ENCODE assay signal across 10 cellular contexts in genomic region chr12:55842681-55843429, GRCh38. TPM values are rescaled to one million over a fixed set of nuclear protein-coding genes. Genes with fewer than 3 reads are reported as not detected.
DNase-seq lines count a peak whose midpoint lies in the region; ATAC-seq lines count a peak whose summit lies in the region.
"Had no signal": no experiment of that assay in that cellular context is flagged by ENCODE, and none has a peak within 500 bp of the region (broad histone marks: within the 10 kb centered on the region; RNA-seq: fewer than 3 reads in every experiment).

Gene MMP19 (minus strand): TSS chr12:55842936. CDS start chr12:55842830, 106 bp downstream.

- H3K36me3 ChIP-seq in mesenchymal stem cell (ENCODE audit: control insufficient read depth in 1 of 2, insufficient read depth in 2 of 2, low read depth in 1 of 2, low read length in 2 of 2) (peaks cover 24% of the 10 kb centered on the region in 2 experiments), aorta (ENCODE audit: control insufficient read depth in 1 of 2, insufficient read depth in 2 of 2, low read length in 1 of 2) (no peaks in the 10 kb centered on the region)

- peak; percentile 63 for ATAC-seq in Right ventricle myocardium inferior
- peak; percentile 70 for ATAC-seq in aorta (ENCODE audit: low FRiP score)

- H3K23ac ChIP-seq in mesenchymal stem cell (ENCODE audit: low read length in 2 of 2), result peak within 1 kb of the TSS in 1 of 2 experiments; percentile 84

- H2AFZ ChIP-seq in mesenchymal stem cell (ENCODE audit: low read depth, low read length), result peak within 1 kb of the TSS; percentile 24

- H2BK120ac ChIP-seq in mesenchymal stem cell (ENCODE audit: low read depth, low read length), result peak within 1 kb of the TSS; percentile 73

- H4K8ac ChIP-seq in mesenchymal stem cell (ENCODE audit: low read length), result peak within 1 kb of the TSS; percentile 85

- intact Hi-C loops in Right ventricle myocardium inferior (cut with DNase I), result no loop called here
- intact Hi-C loops in cardiac septum (cut with DNase I), result no loop called here
- intact Hi-C loops in aorta (cut with DNase I), result no loop called here

- H3K27ac ChIP-seq in mesenchymal stem cell (ENCODE audit: low read length, poor library complexity, severe bottlenecking) (no peak within 1 kb of the TSS), aorta (ENCODE audit: low read depth in 1 of 2, low read length in 2 of 2) (peak within 1 kb of the TSS in 1 of 2 donors; percentile 28)
- H3K27ac ChIP-seq: VCaP had no signal

- H3K27me3 ChIP-seq in mesenchymal stem cell (ENCODE audit: control insufficient read depth in 1 of 2, insufficient read depth in 1 of 2, low read length in 2 of 2), result no peaks in the 10 kb centered on the region
- H3K27me3 ChIP-seq in aorta (ENCODE audit: control insufficient read depth in 1 of 2, insufficient read depth in 2 of 2, low read length in 1 of 2), result no peaks in the 10 kb centered on the region

- peak within 1 kb of the TSS; percentile 61 to 95 for H2BK12ac ChIP-seq in mesenchymal stem cell (ENCODE audit: low read length in 2 of 2)

- H3K4me3 ChIP-seq in mesenchymal stem cell (ENCODE audit: insufficient read depth in 1 of 2, low read depth in 1 of 2, low read length in 2 of 2), result peak within 1 kb of the TSS; percentile 56 to 85
- H3K4me3 ChIP-seq in aorta (ENCODE audit: low read length in 2 of 2), result peak within 1 kb of the TSS; percentile 13 to 34

- peak within 1 kb of the TSS; percentile 65 for H2AK5ac ChIP-seq in mesenchymal stem cell (ENCODE audit: low read length, severe bottlenecking)

- H2BK5ac ChIP-seq in mesenchymal stem cell (ENCODE audit: low read depth, low read length, poor library complexity, severe bottlenecking), result no peak within 1 kb of the TSS

- H3K4me1 ChIP-seq in mesenchymal stem cell (ENCODE audit: control insufficient read depth, insufficient read depth, low read depth, low read length), result peaks cover 17% of the 10 kb centered on the region
- H3K4me1 ChIP-seq in aorta (ENCODE audit: control insufficient read depth in 1 of 2, insufficient read depth in 2 of 2, low read length in 2 of 2), result no peaks in the 10 kb centered on the region

- DNase-seq in Right ventricle myocardium inferior (ENCODE audit: missing footprints), result no peak
- DNase-seq in cardiac septum (ENCODE audit: low spot score), result no peak
- DNase-seq in dedifferentiated amniotic fluid mesenchymal stem cell (ENCODE audit: extremely low spot score), result peak; percentile 51
- DNase-seq in mesenchymal stem cell, result peak; percentile 91
- peak in 1 of 2 donors; percentile 79 for DNase-seq in aorta
- DNase-seq in amygdala (lab: John Stamatoyannopoulos, UW), result no peak
- no peak for DNase-seq in activated naive CD4-positive, alpha-beta T cell (lab: John Stamatoyannopoulos, UW)
- DNase-seq in NCI-H524 (lab: John Stamatoyannopoulos, UW), result no peak
- DNase-seq: CD4-positive, CD25-positive, alpha-beta regulatory T cell had no signal

- peak within 1 kb of the TSS in 1 of 2 experiments; percentile 95 for H3K14ac ChIP-seq in mesenchymal stem cell (ENCODE audit: low read length in 2 of 2)

- H3K9me3 ChIP-seq in mesenchymal stem cell (ENCODE audit: control insufficient read depth, low read length) (no peaks in the 10 kb centered on the region), aorta (ENCODE audit: control insufficient read depth, low read length) (no peaks in the 10 kb centered on the region)

- H4K91ac ChIP-seq in mesenchymal stem cell (ENCODE audit: low read length), result peak within 1 kb of the TSS; percentile 89

- peak within 1 kb of the TSS; percentile 67 for H3K4me2 ChIP-seq in mesenchymal stem cell (ENCODE audit: low read length, poor library complexity, severe bottlenecking)

- H2BK15ac ChIP-seq in mesenchymal stem cell (ENCODE audit: low read depth, poor library complexity, severe bottlenecking), result peak within 1 kb of the TSS; percentile 39

- 36% methylated on average over 8 of the region's 10 CpGs for WGBS in mesenchymal stem cell
- 48% methylated on average over 10 of the region's 10 CpGs for WGBS in aorta, 2 donors

- H3K18ac ChIP-seq in mesenchymal stem cell (ENCODE audit: low read depth in 1 of 2, low read length in 2 of 2), result peak within 1 kb of the TSS; percentile 88 to 94

- H3K9ac ChIP-seq in mesenchymal stem cell (ENCODE audit: low read length), result peak within 1 kb of the TSS; percentile 90

- H3K79me1 ChIP-seq in mesenchymal stem cell (replicated peaks; ENCODE audit: low read length, poor library complexity, severe bottlenecking), result peaks cover 13% of the 10 kb centered on the region

- H3K4ac ChIP-seq in mesenchymal stem cell (ENCODE audit: low read depth in 1 of 2, low read length in 2 of 2), result peak within 1 kb of the TSS; percentile 91 to 93

RNA-seq across cellular contexts. Expression of gene MMP19, which starts in this region (rescaled TPM):
- total RNA-seq in Right ventricle myocardium inferior, result 2.9 TPM
- total RNA-seq in cardiac septum, result 1.6 TPM
- polyA plus RNA-seq in mesenchymal stem cell (2013, experiment 1 of 2), result 34.3 TPM
- polyA plus RNA-seq in mesenchymal stem cell (2013, experiment 2 of 2), result 34.4 TPM
- total RNA-seq in aorta, result 100 to 1,000 TPM in 1 of 2 donors, 10 to 100 TPM in 1; 26.4 to 144 TPM
- 10 to 100 TPM in 1 of 2 donors, 1 to 10 TPM in 1; 8.9 to 94.4 TPM for polyA plus RNA-seq in aorta
- total RNA-seq: CD4-positive, CD25-positive, alpha-beta regulatory T cell had no signal
- polyA plus RNA-seq: CD4-positive, CD25-positive, alpha-beta regulatory T cell had no signal

Comparison
In these comparisons a context has a peak if more than half of its experiments do, and no peak if none do; other contexts are left out.
1. DNase-seq: peak in dedifferentiated amniotic fluid mesenchymal stem cell (single experiment) and mesenchymal stem cell (single experiment); none in Right ventricle myocardium inferior (single experiment), cardiac septum (single experiment), amygdala (0 of 56), activated naive CD4-positive, alpha-beta T cell (0 of 4) and NCI-H524 (0 of 2).